In the genomic region with DNA sequence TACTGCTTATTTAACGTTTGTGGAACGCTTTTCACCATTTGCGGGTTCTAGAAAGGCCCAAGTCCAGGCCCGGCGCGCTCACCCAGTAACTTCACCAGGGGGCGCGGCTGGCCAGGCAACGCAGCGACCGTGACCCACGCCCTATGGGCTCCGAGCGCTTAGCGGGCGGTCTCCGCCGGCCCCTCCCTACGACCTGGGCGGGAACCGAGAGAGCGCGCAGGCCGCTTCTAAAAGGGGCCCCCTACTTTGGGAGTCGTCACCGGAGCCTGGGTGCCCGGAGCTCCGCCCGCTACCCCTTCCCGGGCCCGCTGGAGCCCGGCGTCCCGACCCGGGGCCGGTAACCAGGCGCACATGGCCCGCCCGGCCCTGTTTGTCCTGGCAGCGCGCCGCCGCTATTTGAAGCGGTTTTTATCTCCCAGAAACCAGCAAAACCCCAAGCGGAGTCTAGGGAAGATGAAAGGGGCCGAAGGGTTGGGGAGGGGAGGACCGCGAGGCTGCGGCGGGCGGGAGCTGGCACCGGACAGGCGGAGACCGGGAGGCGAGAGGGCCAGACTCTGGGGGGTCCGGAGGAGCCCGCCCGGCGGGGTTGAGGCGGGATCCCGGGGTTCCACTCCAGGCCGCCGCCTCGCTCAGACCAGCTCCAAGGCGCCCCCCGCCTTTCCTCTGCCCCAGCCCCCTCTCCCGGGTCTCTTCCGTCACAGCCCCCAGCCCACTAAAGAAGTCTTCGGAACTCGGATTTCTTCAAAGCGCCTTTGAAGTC, we compare ENCODE assay signal across 8 cellular contexts. TPM values are rescaled to one million over a fixed set of nuclear protein-coding genes. Genes with fewer than 3 reads are reported as not detected.
A peak's percentile ranks its signal among the peaks of the same experiment; 100 is the strongest.
DNase-seq lines count a peak whose midpoint lies in the region; ATAC-seq and TF ChIP-seq lines count a peak whose summit lies in the region.

No MANE protein-coding gene starts in this region.

- no peaks in the 10 kb centered on the region for H3K9me3 ChIP-seq in esophagus squamous epithelium

- H3K4me1 Mint-ChIP-seq in activated T-cell treated with anti-CD3 and anti-CD28 coated beads, Interleukin-2, amount 50 U/mL, for 4 hours (ENCODE audit: low read depth), result peaks cover 38% of the 10 kb centered on the region
- H3K4me1 Mint-ChIP-seq in naive B cell, result peaks cover 31 to 47% (median 43%) of the 10 kb centered on the region in 3 donors
- H3K4me1 Mint-ChIP-seq in stimulated activated effector memory CD8-positive, alpha-beta T cell treated with anti-CD3 and anti-CD28 coated beads, Interleukin-12 subunit alpha, Interleukin-12 subunit beta, amount 100 ng/mL, for 72 hours, result peaks cover 36% of the 10 kb centered on the region

- no peak for TF ChIP-seq EP300 in Ishikawa (IDR thresholded peaks at IDR 0.05; ENCODE audit: borderline replicate concordance)

- H3K4me1 ChIP-seq in esophagus squamous epithelium, result peaks cover 27 to 71% (median 49%) of the 10 kb centered on the region in 3 donors

- peak; percentile 67 to 90 (median 86) for TF ChIP-seq CTCF in esophagus squamous epithelium (IDR thresholded peaks at IDR 0.05)

- H3K36me3 Mint-ChIP-seq in activated T-cell treated with anti-CD3 and anti-CD28 coated beads, Interleukin-2, amount 50 U/mL, for 4 hours (ENCODE audit: insufficient read depth), result no peaks in the 10 kb centered on the region
- peaks cover 0 to 4% of the 10 kb centered on the region in 2 donors for H3K36me3 Mint-ChIP-seq in naive B cell
- peaks cover 21% of the 10 kb centered on the region for H3K36me3 Mint-ChIP-seq in stimulated activated effector memory CD8-positive, alpha-beta T cell treated with anti-CD3 and anti-CD28 coated beads, Interleukin-12 subunit alpha, Interleukin-12 subunit beta, amount 100 ng/mL, for 72 hours

- peak overlapping the region; percentile 54 to 81 (median 68) for H3K4me3 ChIP-seq in esophagus squamous epithelium

- peak overlapping the region; percentile 81 for H3K4me3 Mint-ChIP-seq in activated T-cell treated with anti-CD3 and anti-CD28 coated beads, Interleukin-2, amount 50 U/mL, for 4 hours
- H3K4me3 Mint-ChIP-seq in naive B cell, result peak overlapping the region; percentile 85 to 99 (median 94)
- H3K4me3 Mint-ChIP-seq in stimulated activated effector memory CD8-positive, alpha-beta T cell treated with anti-CD3 and anti-CD28 coated beads, Interleukin-12 subunit alpha, Interleukin-12 subunit beta, amount 100 ng/mL, for 72 hours, result peak overlapping the region; percentile 77

- WGBS in esophagus squamous epithelium, 2 donors, result 0 to 2% methylated on average over 2 to 33 of the region's 71 CpGs

- no peaks in the 10 kb centered on the region for H3K9me3 Mint-ChIP-seq in activated T-cell treated with anti-CD3 and anti-CD28 coated beads, Interleukin-2, amount 50 U/mL, for 4 hours
- H3K9me3 Mint-ChIP-seq in naive B cell, result no peaks in the 10 kb centered on the region
- no peaks in the 10 kb centered on the region for H3K9me3 Mint-ChIP-seq in stimulated activated effector memory CD8-positive, alpha-beta T cell treated with anti-CD3 and anti-CD28 coated beads, Interleukin-12 subunit alpha, Interleukin-12 subunit beta, amount 100 ng/mL, for 72 hours

- H3K36me3 ChIP-seq in esophagus squamous epithelium, result no peaks in the 10 kb centered on the region

- no peaks in the 10 kb centered on the region for H3K27me3 ChIP-seq in esophagus squamous epithelium

- H3K27me3 Mint-ChIP-seq in activated T-cell treated with anti-CD3 and anti-CD28 coated beads, Interleukin-2, amount 50 U/mL, for 4 hours (ENCODE audit: low read depth), result no peaks in the 10 kb centered on the region
- H3K27me3 Mint-ChIP-seq in naive B cell, result peaks cover 8 to 23% (median 18%) of the 10 kb centered on the region in 3 donors

- DNase-seq in DMS153 (lab: John Stamatoyannopoulos, UW) (peak; percentile 60), OCI-M2 (lab: John Stamatoyannopoulos, UW; ENCODE audit: unreplicated experiment) (peak; percentile 21), esophagus squamous epithelium (lab: John Stamatoyannopoulos, UW) (peak; percentile 57), naive B cell (peak; percentile 81)
- DNase-seq in activated T-cell treated with anti-CD3 and anti-CD28 coated beads, Interleukin-2, amount 50 U/mL, for 4 hours, result peak; percentile 77
- DNase-seq in stimulated activated effector memory CD8-positive, alpha-beta T cell treated with anti-CD3 and anti-CD28 coated beads, Interleukin-12 subunit alpha, Interleukin-12 subunit beta, amount 100 ng/mL, for 72 hours (ENCODE audit: low spot score in 2 of 2), result peak; percentile 83 to 92

- peak; percentile 91 for TF ChIP-seq RAD21 in Ishikawa (IDR thresholded peaks at IDR 0.05; ENCODE audit: low read depth)

- ATAC-seq in GM21529 (IDR thresholded peaks at IDR 0.05; ENCODE audit: unreplicated experiment) (peak; percentile 59), naive B cell (ENCODE audit: low read depth in 2 of 2) (peak; percentile 58)
- peak; percentile 75 to 77 for ATAC-seq in activated T-cell treated with anti-CD3 and anti-CD28 coated beads, Interleukin-2, amount 50 U/mL, for 4 hours
- peak; percentile 81 for ATAC-seq in stimulated activated effector memory CD8-positive, alpha-beta T cell treated with anti-CD3 and anti-CD28 coated beads, Interleukin-12 subunit alpha, Interleukin-12 subunit beta, amount 100 ng/mL, for 72 hours

- TF ChIP-seq POLR2A in esophagus squamous epithelium (IDR thresholded peaks at IDR 0.05), result peak in 2 of 4 donors; percentile 79 to 81

- peak overlapping the region; percentile 85 to 95 (median 92) for H3K27ac ChIP-seq in esophagus squamous epithelium

- intact Hi-C loops in esophagus squamous epithelium (cut with DNase I), result no loop called here

- peak overlapping the region; percentile 93 to 99 (median 97) for H3K27ac Mint-ChIP-seq in naive B cell
- peak overlapping the region; percentile 87 for H3K27ac Mint-ChIP-seq in stimulated activated effector memory CD8-positive, alpha-beta T cell treated with anti-CD3 and anti-CD28 coated beads, Interleukin-12 subunit alpha, Interleukin-12 subunit beta, amount 100 ng/mL, for 72 hours

TF ChIP-seq in Ishikawa, 13 proteins besides CTCF, POLR2A, EP300 and RAD21 (continues in another document):
- TF ChIP-seq NFIC (IDR thresholded peaks at IDR 0.05) (0 out of 2 replicates have a peak, but pooled peaks have one; percentile 10), TCF12 (IDR thresholded peaks at IDR 0.05; ENCODE audit: low read depth) (no peak), CREB1 (IDR thresholded peaks at IDR 0.05; ENCODE audit: low read depth) (no peak), ZBTB7A (IDR thresholded peaks at IDR 0.05; ENCODE audit: low read depth) (peak; percentile 6)
- TF ChIP-seq, protein P1, sequence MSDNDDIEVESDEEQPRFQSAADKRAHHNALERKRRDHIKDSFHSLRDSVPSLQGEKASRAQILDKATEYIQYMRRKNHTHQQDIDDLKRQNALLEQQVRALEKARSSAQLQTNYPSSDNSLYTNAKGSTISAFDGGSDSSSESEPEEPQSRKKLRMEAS (IDR thresholded peaks at IDR 0.05), result peak; percentile 80
- TF ChIP-seq, protein P2, sequence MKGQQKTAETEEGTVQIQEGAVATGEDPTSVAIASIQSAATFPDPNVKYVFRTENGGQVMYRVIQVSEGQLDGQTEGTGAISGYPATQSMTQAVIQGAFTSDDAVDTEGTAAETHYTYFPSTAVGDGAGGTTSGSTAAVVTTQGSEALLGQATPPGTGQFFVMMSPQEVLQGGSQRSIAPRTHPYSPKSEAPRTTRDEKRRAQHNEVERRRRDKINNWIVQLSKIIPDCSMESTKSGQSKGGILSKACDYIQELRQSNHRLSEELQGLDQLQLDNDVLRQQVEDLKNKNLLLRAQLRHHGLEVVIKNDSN (IDR thresholded peaks at IDR 0.05), result peak; percentile 6; the same call in 1 of the 2 replicates

RNA-seq across cellular contexts. Expression of a gene that starts 3.5 kb away (rescaled TPM):
- 10 to 100 TPM; 84.6 to 95.9 (median 91.2) TPM for total RNA-seq in activated T-cell treated with anti-CD3 and anti-CD28 coated beads, Interleukin-2, amount 50 U/mL, for 4 hours
- 10 to 100 TPM; 29.4 to 33.9 (median 30.0) TPM for total RNA-seq in esophagus squamous epithelium
- polyA plus RNA-seq in naive B cell (ENCODE audit: low read depth in 6 of 6), result 10 to 100 TPM; 34.9 to 49.9 (median 38.5) TPM

RNA-seq across cellular contexts. Expression of a gene that starts 11.2 kb away (rescaled TPM):
- total RNA-seq in activated T-cell treated with anti-CD3 and anti-CD28 coated beads, Interleukin-2, amount 50 U/mL, for 4 hours, result not detected
- total RNA-seq in esophagus squamous epithelium, result not detected
- polyA plus RNA-seq in naive B cell (ENCODE audit: low read depth in 6 of 6), result under 1 TPM in 3 of 6 donors, not detected in 3; 0.17 to 0.33 (median 0.27) TPM

RNA-seq across cellular contexts. Expression of a gene that starts 25.5 kb away (rescaled TPM):
- total RNA-seq in activated T-cell treated with anti-CD3 and anti-CD28 coated beads, Interleukin-2, amount 50 U/mL, for 4 hours, result 100 to 1,000 TPM; 121 to 149 (median 128) TPM
- total RNA-seq in esophagus squamous epithelium, result 10 to 100 TPM; 25.2 to 33.2 (median 28.3) TPM
- polyA plus RNA-seq in naive B cell (ENCODE audit: low read depth in 6 of 6), result 10 to 100 TPM; 52.3 to 94.2 (median 60.4) TPM

RNA-seq across cellular contexts. Expression of a gene that starts 29.6 kb away (rescaled TPM):
- 100 to 1,000 TPM; 393 to 403 (median 400) TPM for total RNA-seq in activated T-cell treated with anti-CD3 and anti-CD28 coated beads, Interleukin-2, amount 50 U/mL, for 4 hours
- 100 to 1,000 TPM; 203 to 638 (median 324) TPM for total RNA-seq in esophagus squamous epithelium
- 1,000 to 10,000 TPM; 1,564 to 1,943 (median 1,771) TPM for polyA plus RNA-seq in naive B cell (ENCODE audit: low read depth in 6 of 6)

RNA-seq across cellular contexts. Expression of a gene that starts 55.0 kb away (rescaled TPM):
- total RNA-seq in activated T-cell treated with anti-CD3 and anti-CD28 coated beads, Interleukin-2, amount 50 U/mL, for 4 hours, result 10 to 100 TPM; 61.9 to 64.6 (median 63.5) TPM
- total RNA-seq in esophagus squamous epithelium, result 10 to 100 TPM; 58.2 to 78.4 (median 62.0) TPM
- 10 to 100 TPM in 5 of 6 donors, 1 to 10 TPM in 1; 8.3 to 17.5 (median 12.7) TPM for polyA plus RNA-seq in naive B cell (ENCODE audit: low read depth in 6 of 6)

Comparison
In these comparisons a context has a peak if more than half of its experiments do, and no peak if none do; other contexts are left out.
1. Peak in every context shown above with its lines: DNase-seq, ATAC-seq, H3K4me3 ChIP-seq and H3K27ac ChIP-seq.
2. DNase-seq: peak in every context shown above with its lines; median percentile 88 in stimulated activated effector memory CD8-positive, alpha-beta T cell treated with anti-CD3 and anti-CD28 coated beads, Interleukin-12 subunit alpha, Interleukin-12 subunit beta, amount 100 ng/mL, for 72 hours; 81 in naive B cell; 77 in activated T-cell treated with anti-CD3 and anti-CD28 coated beads, Interleukin-2, amount 50 U/mL, for 4 hours; 60 in DMS153; 57 in esophagus squamous epithelium; 21 in OCI-M2.